Comparison of ENCODE assay signal across 8 cellular contexts in genomic region chr11:66727282-66727882, GRCh38. TPM values are rescaled to one million over a fixed set of nuclear protein-coding genes. Genes with fewer than 3 reads are reported as not detected.
DNase-seq lines count a peak whose midpoint lies in the region; ATAC-seq and TF ChIP-seq lines count a peak whose summit lies in the region.

No MANE protein-coding gene starts in this region.

- TF ChIP-seq CTCF in brain microvascular endothelial cell (IDR thresholded peaks at IDR 0.05; ENCODE audit: low read depth, low read length, missing control alignments) (no peak), kidney epithelial cell (IDR thresholded peaks at IDR 0.05; ENCODE audit: insufficient read depth, low read length, poor library complexity, severe bottlenecking) (no peak)

- H3K27me3 ChIP-seq in brain microvascular endothelial cell (replicated peaks) = peaks cover 15% of the 10 kb centered on the region
- H3K27me3 ChIP-seq in kidney epithelial cell (ENCODE audit: control insufficient read depth, insufficient read depth, low read length) = no peaks in the 10 kb centered on the region

- H3K27ac ChIP-seq in brain microvascular endothelial cell = no peak overlapping the region

- no peaks in the 10 kb centered on the region for H3K9me3 Mint-ChIP-seq in stimulated activated memory B cell treated with anti-CD40 and anti-IgM and Interleukin-4, amounts not matched to agents 10 μg/mL and 1 μg/mL and 100 μg/mL, for 72 hours

- peak; percentile 31 for DNase-seq in activated T-cell treated with anti-CD3 and anti-CD28 coated beads, Interleukin-2, amount 50 U/mL, for 1 hour
- no peak for DNase-seq in activated T-cell treated with anti-CD3 and anti-CD28 coated beads for 4 hours
- DNase-seq in RKO (ENCODE audit: low spot score) = peak; percentile 42
- peak; percentile 11 for DNase-seq in brain microvascular endothelial cell
- DNase-seq in kidney epithelial cell (ENCODE audit: low read depth) = no peak
- no peak for DNase-seq in NCI-H187 treated with DMSO at 0.1 percent for 48 hours (lab: John Stamatoyannopoulos, UW)
- DNase-seq in GM19238 (ENCODE audit: insufficient read length, low spot score) = no peak

- in situ Hi-C loops in brain microvascular endothelial cell (cut with HindIII; ENCODE audit: low pct_ligation_motif_present, low sequenced_read_pairs) = no loop called here

- peak overlapping the region; percentile 64 for H3K4me3 Mint-ChIP-seq in stimulated activated memory B cell treated with anti-CD40 and anti-IgM and Interleukin-4, amounts not matched to agents 10 μg/mL and 1 μg/mL and 100 μg/mL, for 72 hours

- peaks cover 14% of the 10 kb centered on the region for H3K4me1 Mint-ChIP-seq in stimulated activated memory B cell treated with anti-CD40 and anti-IgM and Interleukin-4, amounts not matched to agents 10 μg/mL and 1 μg/mL and 100 μg/mL, for 72 hours

- peaks cover 4% of the 10 kb centered on the region for H3K36me3 Mint-ChIP-seq in stimulated activated memory B cell treated with anti-CD40 and anti-IgM and Interleukin-4, amounts not matched to agents 10 μg/mL and 1 μg/mL and 100 μg/mL, for 72 hours

- no peaks in the 10 kb centered on the region for H3K36me3 ChIP-seq in brain microvascular endothelial cell (replicated peaks)
- H3K36me3 ChIP-seq in kidney epithelial cell (ENCODE audit: control insufficient read depth, insufficient read depth, low read length) = no peaks in the 10 kb centered on the region

- H3K4me3 ChIP-seq in brain microvascular endothelial cell (ENCODE audit: low read depth, low read length) (peak overlapping the region; percentile 51), kidney epithelial cell (ENCODE audit: low read depth, low read length) (peak overlapping the region; percentile 62)

- peak; percentile 60 for ATAC-seq in stimulated activated memory B cell treated with anti-CD40 and anti-IgM and Interleukin-4, amounts not matched to agents 10 μg/mL and 1 μg/mL and 100 μg/mL, for 72 hours

- H3K27me3 Mint-ChIP-seq in stimulated activated memory B cell treated with anti-CD40 and anti-IgM and Interleukin-4, amounts not matched to agents 10 μg/mL and 1 μg/mL and 100 μg/mL, for 72 hours = peaks cover 37% of the 10 kb centered on the region

- H3K27ac Mint-ChIP-seq in stimulated activated memory B cell treated with anti-CD40 and anti-IgM and Interleukin-4, amounts not matched to agents 10 μg/mL and 1 μg/mL and 100 μg/mL, for 72 hours = no peak overlapping the region

RNA-seq across cellular contexts. Expression of gene SPTBN2, which starts 1.6 kb away (rescaled TPM):
- 79.4 and 99.9 TPM in 2 replicates for total RNA-seq in kidney epithelial cell

RNA-seq across cellular contexts. Expression of gene RBM4B, which starts 49.7 kb away (rescaled TPM):
- 17.4 and 17.8 TPM in 2 replicates for total RNA-seq in kidney epithelial cell

Comparison
In these comparisons a context has a peak if more than half of its experiments do, and no peak if none do; other contexts are left out.
1. DNase-seq: peak in activated T-cell treated with anti-CD3 and anti-CD28 coated beads, Interleukin-2, amount 50 U/mL, for 1 hour (single experiment), RKO (single experiment) and brain microvascular endothelial cell (single experiment); none in activated T-cell treated with anti-CD3 and anti-CD28 coated beads for 4 hours (single experiment), kidney epithelial cell (single experiment), NCI-H187 treated with DMSO at 0.1 percent for 48 hours (single experiment) and GM19238 (single experiment).